Comparison of ENCODE assay signal across 8 cellular contexts in genomic region chr16:1706386-1707192, GRCh38. TPM values are rescaled to one million over a fixed set of nuclear protein-coding genes. Genes with fewer than 3 reads are reported as not detected.
DNase-seq lines count a peak whose midpoint lies in the region; ATAC-seq and TF ChIP-seq lines count a peak whose summit lies in the region.

No MANE protein-coding gene starts in this region.

- H3K27ac Mint-ChIP-seq in CD4-positive, CD25-positive, alpha-beta regulatory T cell: peak overlapping the region in 2 of 3 donors; percentile 90 to 98
- peak overlapping the region; percentile 89 for H3K27ac Mint-ChIP-seq in activated CD8-positive, alpha-beta T cell treated with anti-CD3 and anti-CD28 coated beads for 36 hours
- peak overlapping the region; percentile 36 for H3K27ac Mint-ChIP-seq in endothelial cell (ENCODE audit: unreplicated experiment)

- peak overlapping the region; percentile 86 for H2BK5ac ChIP-seq in IMR-90 (ENCODE audit: low read depth, low read length, poor library complexity, severe bottlenecking)

- WGBS in IMR-90 (ENCODE audit: extremely low coverage in 2 of 2, insufficient read length in 1 of 2), 2 experiments: 0% methylated on average over 24 of the region's 62 CpGs; no CpG with 5 or more reads in 1 of the 2 experiments

- TF ChIP-seq CTCF in IMR-90 (conservative IDR thresholded peaks at IDR 0.05; ENCODE audit: low read depth, low read length) (no peak), endothelial cell (IDR thresholded peaks at IDR 0.05; ENCODE audit: unreplicated experiment) (no peak)
- TF ChIP-seq CTCF in activated CD8-positive, alpha-beta T cell treated with anti-CD3 and anti-CD28 coated beads for 36 hours (IDR thresholded peaks at IDR 0.05): no peak

- peaks cover 51% of the 10 kb centered on the region for H4K20me1 ChIP-seq in IMR-90 (ENCODE audit: insufficient read depth, low read length)

- no peak for TF ChIP-seq POLR2A in IMR-90 (IDR thresholded peaks at IDR 0.05; ENCODE audit: low read depth, low read length)

- H3K36me3 ChIP-seq in CD4-positive, CD25-positive, alpha-beta regulatory T cell (ENCODE audit: control insufficient read depth, insufficient read depth, low read length): peaks cover 6% of the 10 kb centered on the region
- peaks cover 6% of the 10 kb centered on the region for H3K36me3 ChIP-seq in IMR-90 (ENCODE audit: control insufficient read depth, insufficient read depth, low read length)

- peak overlapping the region; percentile 84 for H3K27ac ChIP-seq in CD4-positive, CD25-positive, alpha-beta regulatory T cell (ENCODE audit: insufficient read depth, low read length, poor library complexity, severe bottlenecking)
- H3K27ac ChIP-seq in IMR-90 (ENCODE audit: insufficient read depth, low read length): peak overlapping the region; percentile 88
- H3K27ac ChIP-seq in temporal lobe (ENCODE audit: low read depth, low read length): peak overlapping the region; percentile 67

- H3K4ac ChIP-seq in IMR-90 (ENCODE audit: low read depth, low read length): peak overlapping the region; percentile 99

- peak overlapping the region; percentile 62 for H4K5ac ChIP-seq in IMR-90 (ENCODE audit: low read depth, low read length)

- DNase-seq in CD4-positive, CD25-positive, alpha-beta regulatory T cell: peak; percentile 10 to 68 (median 38)
- DNase-seq in IMR-90 (peak; percentile 36), endothelial cell (ENCODE audit: low spot score) (peak; percentile 22), myocyte (ENCODE audit: low read depth) (peak; percentile 39)
- DNase-seq in activated CD8-positive, alpha-beta T cell treated with anti-CD3 and anti-CD28 coated beads for 36 hours: peak; percentile 72

- H4K8ac ChIP-seq in IMR-90 (ENCODE audit: low read depth in 2 of 2, low read length in 2 of 2): peak overlapping the region; percentile 21 to 93; a peak in 3 of 4 replicates

- peak overlapping the region; percentile 100 for H3K23ac ChIP-seq in IMR-90 (ENCODE audit: low read depth, low read length)

- H3K9me3 ChIP-seq in CD4-positive, CD25-positive, alpha-beta regulatory T cell (ENCODE audit: control insufficient read depth in 2 of 2, low read length in 2 of 2): no peaks in the 10 kb centered on the region
- H3K9me3 ChIP-seq in IMR-90 (ENCODE audit: control insufficient read depth, insufficient read depth, low read length): no peaks in the 10 kb centered on the region

- H3K4me3 ChIP-seq in CD4-positive, CD25-positive, alpha-beta regulatory T cell (ENCODE audit: low read depth, low read length): peak overlapping the region; percentile 85
- peak overlapping the region; percentile 94 for H3K4me3 ChIP-seq in IMR-90 (ENCODE audit: insufficient read depth, low read depth, low read length)

- H2BK20ac ChIP-seq in IMR-90 (ENCODE audit: low read depth, low read length): no peak overlapping the region

- ATAC-seq in CD4-positive, CD25-positive, alpha-beta regulatory T cell (ENCODE audit: low read depth in 2 of 2): peak; percentile 13 to 20
- ATAC-seq in GM21423 (IDR thresholded peaks at IDR 0.05; ENCODE audit: unreplicated experiment) (peak; percentile 7), IMR-90 (ENCODE audit: low read depth) (peak; percentile 27), HG03108 (IDR thresholded peaks at IDR 0.05; ENCODE audit: unreplicated experiment) (no peak)
- peak; percentile 32 for ATAC-seq in activated CD8-positive, alpha-beta T cell treated with anti-CD3 and anti-CD28 coated beads for 36 hours

- peak overlapping the region; percentile 96 for H2AFZ ChIP-seq in IMR-90 (replicated peaks; ENCODE audit: low read length, poor library complexity)

- CTCF ChIA-PET in IMR-90 (lab: Yijun Ruan, JAX): interaction anchor here (0.6 to 1.3 kb wide), 4 partner anchors 15 to 54 kb away, joined by 3 to 7 read pairs (median 4); no protein-coding TSS in a partner anchor
- CTCF ChIA-PET in activated CD8-positive, alpha-beta T cell treated with anti-CD3 and anti-CD28 coated beads for 36 hours (lab: Charles Lee): interaction anchor here (0.7 to 2.2 kb wide), 29 partner anchors 9 to 347 kb away, joined by 3 to 20 read pairs (median 6); partner anchors contain the start of genes EME2, FAHD1, JPT2 and MRPS34

- no peaks in the 10 kb centered on the region for H3K27me3 ChIP-seq in CD4-positive, CD25-positive, alpha-beta regulatory T cell (ENCODE audit: control insufficient read depth, insufficient read depth, low read length)
- H3K27me3 ChIP-seq in IMR-90 (ENCODE audit: control insufficient read depth, insufficient read depth, low read length): no peaks in the 10 kb centered on the region

- no TSS peak for BruUV-seq in IMR-90 (replicated peaks; lab: Mats Ljungman, UMichigan)

- peak overlapping the region; percentile 57 for H3K56ac ChIP-seq in IMR-90 (ENCODE audit: extremely low read depth, insufficient read depth, low read length)

- H3K18ac ChIP-seq in IMR-90 (ENCODE audit: low read depth, low read length): peak overlapping the region; percentile 55; the same call in 1 of the 2 replicates

- peak overlapping the region; percentile 99 for H3K4me2 ChIP-seq in IMR-90 (ENCODE audit: low read depth, low read length)

- H3K9ac ChIP-seq in IMR-90 (ENCODE audit: low read depth, low read length): peak overlapping the region; percentile 97

- peak overlapping the region; percentile 65 for H4K91ac ChIP-seq in IMR-90 (ENCODE audit: insufficient read depth, low read depth, low read length)

- TF ChIP-seq RAD21 in IMR-90 (IDR thresholded peaks at IDR 0.05; ENCODE audit: low read length): no peak

- H3K36me3 Mint-ChIP-seq in CD4-positive, CD25-positive, alpha-beta regulatory T cell: peaks cover 5% of the 10 kb centered on the region
- peaks cover 10% of the 10 kb centered on the region for H3K36me3 Mint-ChIP-seq in activated CD8-positive, alpha-beta T cell treated with anti-CD3 and anti-CD28 coated beads for 36 hours (ENCODE audit: low read depth)
- H3K36me3 Mint-ChIP-seq in endothelial cell (ENCODE audit: low read depth, unreplicated experiment): peaks cover 17% of the 10 kb centered on the region

- peaks cover 22% of the 10 kb centered on the region; the same call in 1 of the 2 replicates for H3K9me1 ChIP-seq in IMR-90 (ENCODE audit: insufficient read depth, low read length)

- H3K14ac ChIP-seq in IMR-90 (replicated peaks; ENCODE audit: low read depth, low read length): peak overlapping the region; percentile 100

- peaks cover 31% of the 10 kb centered on the region for H3K4me1 ChIP-seq in CD4-positive, CD25-positive, alpha-beta regulatory T cell (ENCODE audit: control insufficient read depth, insufficient read depth, low read length, poor library complexity, severe bottlenecking)
- peaks cover 14% of the 10 kb centered on the region for H3K4me1 ChIP-seq in IMR-90 (ENCODE audit: control insufficient read depth, insufficient read depth, low read length)

- peaks cover 7 to 59% of the 10 kb centered on the region in 2 experiments; a peak in 3 of 4 replicates for H3K79me1 ChIP-seq in IMR-90 (ENCODE audit: low read depth in 1 of 2, low read length in 2 of 2)

- in situ Hi-C loops in IMR-90 (cut with MboI; ENCODE audit: low sequenced_read_pairs): no loop called here

- POLR2A ChIA-PET in IMR-90 (lab: Charles Lee; ENCODE audit: unreplicated experiment): interaction anchor here (1.3 kb wide), 1 partner anchor 28 kb away, joined by 3 read pairs; no protein-coding TSS in a partner anchor
- POLR2A ChIA-PET in activated CD8-positive, alpha-beta T cell treated with anti-CD3 and anti-CD28 coated beads for 36 hours (lab: Charles Lee): interaction anchor here (0.6 to 2.7 kb wide), 12 partner anchors 9 to 662 kb away, joined by 3 to 14 read pairs (median 5); partner anchors contain the start of genes EME2, JPT2, MRPS34 and NME3

- H2AK9ac ChIP-seq in IMR-90 (replicated peaks; ENCODE audit: low read depth, low read length, poor library complexity): peak overlapping the region; percentile 98

- peak overlapping the region; percentile 86 to 100 (median 98) for H3K4me3 Mint-ChIP-seq in CD4-positive, CD25-positive, alpha-beta regulatory T cell
- peak overlapping the region; percentile 96 for H3K4me3 Mint-ChIP-seq in activated CD8-positive, alpha-beta T cell treated with anti-CD3 and anti-CD28 coated beads for 36 hours
- H3K4me3 Mint-ChIP-seq in endothelial cell (ENCODE audit: unreplicated experiment): peak overlapping the region; percentile 94

- intact Hi-C loops in IMR-90 (cut with micrococcal nuclease): loop anchor here (5.0 kb wide), 2 partner anchors 94 to 214 kb away; partner anchors contain the start of genes CRAMP1, IFT140 and TELO2
- intact Hi-C loops in activated CD8-positive, alpha-beta T cell treated with anti-CD3 and anti-CD28 coated beads for 36 hours (cut with micrococcal nuclease): no loop called here

- no peaks in the 10 kb centered on the region for H3K27me3 Mint-ChIP-seq in CD4-positive, CD25-positive, alpha-beta regulatory T cell
- no peaks in the 10 kb centered on the region for H3K27me3 Mint-ChIP-seq in activated CD8-positive, alpha-beta T cell treated with anti-CD3 and anti-CD28 coated beads for 36 hours
- H3K27me3 Mint-ChIP-seq in endothelial cell (ENCODE audit: unreplicated experiment): peaks cover 19% of the 10 kb centered on the region

- H2BK120ac ChIP-seq in IMR-90 (ENCODE audit: low read depth, low read length): peak overlapping the region; percentile 84

- H2AK5ac ChIP-seq in IMR-90 (ENCODE audit: low read depth, low read length): peak overlapping the region; percentile 96

- peaks cover 0 to 1% (median 0%) of the 10 kb centered on the region in 7 donors for H3K9me3 Mint-ChIP-seq in CD4-positive, CD25-positive, alpha-beta regulatory T cell
- H3K9me3 Mint-ChIP-seq in activated CD8-positive, alpha-beta T cell treated with anti-CD3 and anti-CD28 coated beads for 36 hours: no peaks in the 10 kb centered on the region
- no peaks in the 10 kb centered on the region for H3K9me3 Mint-ChIP-seq in endothelial cell (ENCODE audit: unreplicated experiment)

- dilution Hi-C loops in IMR-90 (cut with HindIII; ENCODE audit: low sequenced_read_pairs, unreplicated experiment): no loop called here

- H3K4me1 Mint-ChIP-seq in CD4-positive, CD25-positive, alpha-beta regulatory T cell: peaks cover 9 to 52% (median 22%) of the 10 kb centered on the region in 4 donors
- H3K4me1 Mint-ChIP-seq in activated CD8-positive, alpha-beta T cell treated with anti-CD3 and anti-CD28 coated beads for 36 hours (ENCODE audit: low read depth): peaks cover 35% of the 10 kb centered on the region
- peaks cover 16% of the 10 kb centered on the region for H3K4me1 Mint-ChIP-seq in endothelial cell (ENCODE audit: unreplicated experiment)

- no peak overlapping the region; the same call in 2 of the 3 replicates for H2BK15ac ChIP-seq in IMR-90 (ENCODE audit: low read depth, low read length)

RNA-seq across cellular contexts. Expression of gene MAPK8IP3, which starts 0.6 kb away (rescaled TPM):
- total RNA-seq in CD4-positive, CD25-positive, alpha-beta regulatory T cell: 222 TPM
- 1 to 10 TPM in 3 of 4 donors, under 1 TPM in 1; 0.79 to 2.2 (median 1.2) TPM for polyA plus RNA-seq in CD4-positive, CD25-positive, alpha-beta regulatory T cell
- total RNA-seq in IMR-90 (2012; rRNA removed): 15.6 and 17.0 TPM in 2 replicates
- 69.1 and 73.0 TPM in 2 replicates for polyA plus RNA-seq in IMR-90 (2012; rRNA removed)
- 25.0 and 27.7 TPM in 2 replicates for polyA plus RNA-seq in IMR-90 (2012; cell fraction: cytosol; rRNA removed)
- polyA plus RNA-seq in IMR-90 (2012; cell fraction: nucleus; rRNA removed; ENCODE audit: low replicate concordance): 694 and 1,175 TPM in 2 replicates
- total RNA-seq in activated CD8-positive, alpha-beta T cell treated with anti-CD3 and anti-CD28 coated beads for 36 hours: 10 to 100 TPM; 58.4 to 65.1 TPM
- 147 TPM for total RNA-seq in endothelial cell (ENCODE audit: unreplicated experiment)
- 90.3 and 108 TPM in 2 replicates for total RNA-seq in myocyte
- polyA plus RNA-seq in myocyte (2012): 61.8 TPM
- 75.2 TPM for total RNA-seq in temporal lobe

RNA-seq across cellular contexts. Expression of gene JPT2, which starts 28.5 kb away (rescaled TPM):
- total RNA-seq in CD4-positive, CD25-positive, alpha-beta regulatory T cell: 13.7 TPM
- polyA plus RNA-seq in CD4-positive, CD25-positive, alpha-beta regulatory T cell: 10 to 100 TPM in 2 of 4 donors, 1 to 10 TPM in 2; 9.7 to 13.9 (median 10.2) TPM
- total RNA-seq in IMR-90 (2012; rRNA removed) (40.0 and 48.0 TPM in 2 replicates), endothelial cell (ENCODE audit: unreplicated experiment) (180 TPM), myocyte (20.1 and 24.7 TPM in 2 replicates), temporal lobe (23.1 TPM)
- 41.5 and 57.2 TPM in 2 replicates for polyA plus RNA-seq in IMR-90 (2012; rRNA removed)
- 19.0 and 44.4 TPM in 2 replicates for polyA plus RNA-seq in IMR-90 (2012; cell fraction: cytosol; rRNA removed)
- 20.0 and 21.0 TPM in 2 replicates for polyA plus RNA-seq in IMR-90 (2012; cell fraction: nucleus; rRNA removed; ENCODE audit: low replicate concordance)
- total RNA-seq in activated CD8-positive, alpha-beta T cell treated with anti-CD3 and anti-CD28 coated beads for 36 hours: 10 to 100 TPM; 61.5 to 62.2 TPM
- polyA plus RNA-seq in myocyte (2012): 26.3 TPM

Comparison
In these comparisons a context has a peak if more than half of its experiments do, and no peak if none do; other contexts are left out.
1. DNase-seq: peak in every context shown above with its lines; median percentile 72 in activated CD8-positive, alpha-beta T cell treated with anti-CD3 and anti-CD28 coated beads for 36 hours; 39 in myocyte; 38 in CD4-positive, CD25-positive, alpha-beta regulatory T cell; 36 in IMR-90; 22 in endothelial cell.
2. H3K27ac Mint-ChIP-seq: peak in every context shown above with its lines; median percentile 94 in CD4-positive, CD25-positive, alpha-beta regulatory T cell; 89 in activated CD8-positive, alpha-beta T cell treated with anti-CD3 and anti-CD28 coated beads for 36 hours; 36 in endothelial cell.